Comparison of ENCODE assay signal across 9 cellular contexts in the genomic region with DNA sequence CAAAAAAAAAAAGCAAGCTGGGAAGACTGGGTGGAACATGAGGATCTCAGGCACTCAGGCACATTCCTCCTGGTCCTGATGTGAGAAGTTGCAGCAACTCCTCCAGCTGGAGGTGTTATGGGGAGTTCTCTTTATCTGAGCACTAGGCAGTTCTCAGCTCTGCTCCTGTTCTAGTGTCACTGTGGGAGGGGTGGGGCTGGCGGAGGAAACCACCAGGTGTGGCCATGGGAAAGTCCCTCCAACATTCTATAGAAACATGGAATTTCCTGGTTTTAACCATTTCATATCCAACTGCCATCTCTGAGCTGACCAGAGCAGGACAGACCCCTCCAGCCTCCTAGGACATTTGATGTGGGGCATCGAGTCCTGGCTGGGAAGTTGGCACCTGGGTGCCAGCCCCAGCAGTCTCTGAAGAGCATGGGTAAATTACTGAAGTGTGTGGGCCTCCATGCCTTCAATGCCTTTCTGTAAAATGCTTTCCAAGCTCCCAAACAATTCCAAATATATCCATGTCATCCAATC. TPM values are rescaled to one million over a fixed set of nuclear protein-coding genes. Genes with fewer than 3 reads are reported as not detected.
A peak's percentile ranks its signal among the peaks of the same experiment; 100 is the strongest.
DNase-seq lines count a peak whose midpoint lies in the region; ATAC-seq and TF ChIP-seq lines count a peak whose summit lies in the region.
"Had no signal": no experiment of that assay in that cellular context is flagged by ENCODE, and none has a peak within 500 bp of the region (broad histone marks: within the 10 kb centered on the region; RNA-seq: fewer than 3 reads in every experiment).

No MANE protein-coding gene starts in this region.

- intact Hi-C loops in CD4-positive, alpha-beta T cell (cut with DNase I, micrococcal nuclease) = no loop called here
- intact Hi-C loops in dorsolateral prefrontal cortex (cut with DNase I) = no loop called here

- peaks cover 76% of the 10 kb centered on the region for H3K4me1 Mint-ChIP-seq in CD4-positive, alpha-beta T cell (ENCODE audit: low read depth)
- H3K4me1 Mint-ChIP-seq in activated naive CD4-positive, alpha-beta T cell treated with anti-CD3 and anti-CD28 coated beads, Interleukin-2, amount 50 U/mL, for 24 hours = peaks cover 87% of the 10 kb centered on the region
- H3K4me1 Mint-ChIP-seq in naive B cell = peaks cover 61 to 81% (median 75%) of the 10 kb centered on the region in 3 donors

- peak in 5 of 10 experiments; percentile 15 to 43 (median 24) for DNase-seq in CD4-positive, alpha-beta T cell
- DNase-seq in naive B cell (no peak), NCI-H510A treated with DMSO at 0.1 percent for 48 hours (lab: John Stamatoyannopoulos, UW) (no peak), dorsolateral prefrontal cortex (no peak)

- H4K20me1 ChIP-seq in Loucy (ENCODE audit: insufficient read depth, low read length, poor library complexity, severe bottlenecking) = peaks cover 16% of the 10 kb centered on the region

- no peaks in the 10 kb centered on the region for H3F3A ChIP-seq in Loucy (ENCODE audit: low read depth)

- peak overlapping the region; percentile 88 for H3K4me3 Mint-ChIP-seq in CD4-positive, alpha-beta T cell
- H3K4me3 Mint-ChIP-seq in activated naive CD4-positive, alpha-beta T cell treated with anti-CD3 and anti-CD28 coated beads, Interleukin-2, amount 50 U/mL, for 24 hours = peak overlapping the region; percentile 82
- H3K4me3 Mint-ChIP-seq in naive B cell = peak overlapping the region; percentile 91 to 97 (median 94)

- H3K9me3 ChIP-seq in CD4-positive, alpha-beta T cell (ENCODE audit: control insufficient read depth, low read length) = no peaks in the 10 kb centered on the region
- no peaks in the 10 kb centered on the region for H3K9me3 ChIP-seq in Loucy (ENCODE audit: insufficient read depth, low read depth, low read length)
- H3K9me3 ChIP-seq: upper lobe of right lung had no signal

- H3K36me3 Mint-ChIP-seq in CD4-positive, alpha-beta T cell (ENCODE audit: low read depth) = peaks cover 43% of the 10 kb centered on the region
- H3K36me3 Mint-ChIP-seq in activated naive CD4-positive, alpha-beta T cell treated with anti-CD3 and anti-CD28 coated beads, Interleukin-2, amount 50 U/mL, for 24 hours = peaks cover 2% of the 10 kb centered on the region
- H3K36me3 Mint-ChIP-seq in naive B cell = no peaks in the 10 kb centered on the region

- peak overlapping the region; percentile 89 for H3K4me3 ChIP-seq in Loucy (ENCODE audit: low read length, poor library complexity, severe bottlenecking)
- peak overlapping the region in 11 of 59 donors; percentile 54 to 75 (median 64) for H3K4me3 ChIP-seq in dorsolateral prefrontal cortex

- H3K4me2 ChIP-seq in Loucy (ENCODE audit: low read depth, low read length, poor library complexity, severe bottlenecking) = peak overlapping the region; percentile 94

- CTCF ChIA-PET in CD4-positive, alpha-beta T cell (lab: Charles Lee) = interaction anchor here (0.9 to 3.2 kb wide), 7 partner anchors 8 to 878 kb away, joined by 3 to 21 read pairs (median 3); partner anchors contain the start of gene DYRK3

- H3K36me3 ChIP-seq in Loucy (ENCODE audit: insufficient read depth, low read length) = peaks cover 6% of the 10 kb centered on the region; the same call in 1 of the 2 replicates
- H3K36me3 ChIP-seq: upper lobe of right lung had no signal

- peak overlapping the region; percentile 91 for H2AFZ ChIP-seq in Loucy (ENCODE audit: low read length)

- no peaks in the 10 kb centered on the region for H3K9me3 Mint-ChIP-seq in CD4-positive, alpha-beta T cell
- H3K9me3 Mint-ChIP-seq in activated naive CD4-positive, alpha-beta T cell treated with anti-CD3 and anti-CD28 coated beads, Interleukin-2, amount 50 U/mL, for 24 hours = peaks cover 4% of the 10 kb centered on the region
- H3K9me3 Mint-ChIP-seq in naive B cell = no peaks in the 10 kb centered on the region

- H3K27ac Mint-ChIP-seq in CD4-positive, alpha-beta T cell = peak overlapping the region; percentile 79
- peak overlapping the region; percentile 91 for H3K27ac Mint-ChIP-seq in activated naive CD4-positive, alpha-beta T cell treated with anti-CD3 and anti-CD28 coated beads, Interleukin-2, amount 50 U/mL, for 24 hours
- H3K27ac Mint-ChIP-seq in naive B cell = peak overlapping the region in 5 of 6 donors; percentile 85 to 98 (median 96)

- H3K9ac ChIP-seq in Loucy (ENCODE audit: low read depth, low read length, poor library complexity, severe bottlenecking) = peak overlapping the region; percentile 84

- ATAC-seq in CD4-positive, alpha-beta T cell (ENCODE audit: poor library complexity) = no peak
- ATAC-seq in naive B cell (ENCODE audit: low read depth in 2 of 2) (no peak), HG03039 (IDR thresholded peaks at IDR 0.05; ENCODE audit: unreplicated experiment) (no peak), HG03108 (IDR thresholded peaks at IDR 0.05; ENCODE audit: unreplicated experiment) (no peak)

- H3K27ac ChIP-seq in CD4-positive, alpha-beta T cell (ENCODE audit: low read depth, low read length) = peak overlapping the region; percentile 61
- H3K27ac ChIP-seq in dorsolateral prefrontal cortex = peak overlapping the region in 3 of 59 donors; percentile 41 to 57 (median 46)

- H3K9me2 ChIP-seq in Loucy (replicated peaks; ENCODE audit: low read depth, low read length) = no peaks in the 10 kb centered on the region

- no peak for TF ChIP-seq CTCF in CD4-positive, alpha-beta T cell (IDR thresholded peaks at IDR 0.05)
- no peak for TF ChIP-seq CTCF in Loucy (conservative IDR thresholded peaks at IDR 0.05; ENCODE audit: low read length)
- no peak for TF ChIP-seq CTCF in dorsolateral prefrontal cortex (IDR thresholded peaks at IDR 0.05 in 54 of 56, conservative IDR thresholded peaks at IDR 0.05 in 2 of 56; ENCODE audit: low read depth in 1 of 56, partially characterized antibody in 56 of 56)

- H3K27me3 Mint-ChIP-seq in CD4-positive, alpha-beta T cell = no peaks in the 10 kb centered on the region
- no peaks in the 10 kb centered on the region for H3K27me3 Mint-ChIP-seq in activated naive CD4-positive, alpha-beta T cell treated with anti-CD3 and anti-CD28 coated beads, Interleukin-2, amount 50 U/mL, for 24 hours
- H3K27me3 Mint-ChIP-seq in naive B cell = no peaks in the 10 kb centered on the region

- H3K79me2 ChIP-seq in Loucy (ENCODE audit: insufficient read depth, low read length) = peaks cover 33% of the 10 kb centered on the region

- H3K27me3 ChIP-seq in CD4-positive, alpha-beta T cell (ENCODE audit: control insufficient read depth, insufficient read depth, low read length) = no peaks in the 10 kb centered on the region
- H3K27me3 ChIP-seq in Loucy (ENCODE audit: insufficient read depth, low read length, poor library complexity, severe bottlenecking) (no peaks in the 10 kb centered on the region), dorsolateral prefrontal cortex (no peaks in the 10 kb centered on the region)
- H3K27me3 ChIP-seq: upper lobe of right lung had no signal

- peaks cover 65% of the 10 kb centered on the region for H3K4me1 ChIP-seq in Loucy (ENCODE audit: insufficient read depth, low read length, poor library complexity, severe bottlenecking)

- POLR2A ChIA-PET in CD4-positive, alpha-beta T cell (lab: Charles Lee) = interaction anchor here (0.7 to 3.5 kb wide), 14 partner anchors 10 to 453 kb away, joined by 3 to 21 read pairs (median 5); partner anchors contain the start of genes DYRK3, EIF2D, FCMR and RASSF5

RNA-seq across cellular contexts. Expression of gene IKBKE, which starts 0.8 kb away (rescaled TPM):
- 10 to 100 TPM; 27.9 to 29.8 TPM for total RNA-seq in CD4-positive, alpha-beta T cell
- polyA plus RNA-seq in naive B cell (ENCODE audit: low read depth in 6 of 6) = 10 to 100 TPM in 5 of 6 donors, 1 to 10 TPM in 1; 10.0 to 32.6 (median 14.2) TPM
- total RNA-seq in dorsolateral prefrontal cortex = 1 to 10 TPM; 1.3 to 8.1 (median 3.2) TPM

RNA-seq across cellular contexts. Expression of gene RASSF5, which starts 37.9 kb away (rescaled TPM):
- total RNA-seq in CD4-positive, alpha-beta T cell = 100 to 1,000 TPM; 153 to 156 TPM
- 100 to 1,000 TPM; 116 to 166 (median 146) TPM for polyA plus RNA-seq in naive B cell (ENCODE audit: low read depth in 6 of 6)
- total RNA-seq in dorsolateral prefrontal cortex = 10 to 100 TPM in 118 of 120 experiments, 1 to 10 TPM in 2; 7.5 to 31.8 (median 17.5) TPM

Comparison
In these comparisons a context has a peak if more than half of its experiments do, and no peak if none do; other contexts are left out.
1. RNA of gene RASSF5, which starts 37.9 kb away (total RNA-seq): 153 to 156 TPM in CD4-positive, alpha-beta T cell; 7.5 to 31.8 TPM in dorsolateral prefrontal cortex; every median in the first group is over 4 times any median in the second.
2. Peak in every context shown above with its lines, with median percentiles within 50 percentile points of each other: H3K27ac Mint-ChIP-seq and H3K4me3 Mint-ChIP-seq.